In the genomic region with DNA sequence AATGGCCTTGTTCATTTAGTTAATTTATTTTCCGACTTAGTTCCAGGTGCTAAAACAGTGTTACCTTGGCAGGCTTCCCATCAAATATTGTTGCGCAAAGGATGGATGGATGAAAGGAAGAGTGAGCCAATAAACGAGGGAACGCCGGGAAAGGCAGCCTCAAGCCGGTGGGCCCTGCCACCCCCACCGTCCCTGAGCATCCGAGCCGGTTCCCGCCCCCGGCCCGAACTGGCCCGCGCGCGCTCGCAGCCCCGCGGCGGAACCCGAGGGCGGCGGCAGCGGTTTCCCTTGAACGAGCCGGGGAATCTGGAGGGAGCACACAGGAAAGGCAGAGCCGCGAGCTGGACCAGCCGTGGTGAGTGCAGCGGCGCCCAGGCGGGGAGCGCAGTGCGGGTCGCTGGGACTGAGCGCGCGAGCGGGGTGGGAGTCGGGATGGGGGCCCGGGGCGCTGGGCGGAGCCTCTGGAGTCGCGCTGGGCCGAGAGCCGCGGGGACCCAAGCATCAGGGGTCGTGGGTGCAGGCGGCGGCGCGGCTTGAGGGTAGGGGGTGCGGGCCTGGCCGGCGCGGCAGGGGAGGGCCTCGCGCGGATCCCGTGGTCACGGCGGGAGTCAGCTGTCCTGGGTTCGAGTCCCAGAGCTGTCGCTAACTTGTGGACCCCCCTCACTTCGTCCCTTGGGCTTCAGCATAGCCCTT, we compare ENCODE assay signal across 8 cellular contexts. TPM values are rescaled to one million over a fixed set of nuclear protein-coding genes. Genes with fewer than 3 reads are reported as not detected.
DNase-seq lines count a peak whose midpoint lies in the region; ATAC-seq and TF ChIP-seq lines count a peak whose summit lies in the region.

A gene with protein sequence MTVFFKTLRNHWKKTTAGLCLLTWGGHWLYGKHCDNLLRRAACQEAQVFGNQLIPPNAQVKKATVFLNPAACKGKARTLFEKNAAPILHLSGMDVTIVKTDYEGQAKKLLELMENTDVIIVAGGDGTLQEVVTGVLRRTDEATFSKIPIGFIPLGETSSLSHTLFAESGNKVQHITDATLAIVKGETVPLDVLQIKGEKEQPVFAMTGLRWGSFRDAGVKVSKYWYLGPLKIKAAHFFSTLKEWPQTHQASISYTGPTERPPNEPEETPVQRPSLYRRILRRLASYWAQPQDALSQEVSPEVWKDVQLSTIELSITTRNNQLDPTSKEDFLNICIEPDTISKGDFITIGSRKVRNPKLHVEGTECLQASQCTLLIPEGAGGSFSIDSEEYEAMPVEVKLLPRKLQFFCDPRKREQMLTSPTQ (plus strand): TSS at position 331 of the 693 bp plus-strand sequence. CDS start 4,057 bp downstream, outside the sequence.

- H3K36me3 ChIP-seq in adipocyte (ENCODE audit: control insufficient read depth, insufficient read depth, low read length, severe bottlenecking) (peaks cover 6% of the 10 kb centered on the region), heart left ventricle (peaks cover 0 to 12% (median 8%) of the 10 kb centered on the region in 9 donors), upper lobe of left lung (no peaks in the 10 kb centered on the region)

- CTCF ChIA-PET in T-cell (lab: Charles Lee): no interaction called here

- 0 to 1% (median 1%) methylated on average over 20 to 66 of the region's 66 CpGs for WGBS in heart left ventricle, 4 donors
- 2 to 9% methylated on average over 5 to 7 of the region's 66 CpGs for WGBS in upper lobe of left lung, 2 donors

- intact Hi-C loops in heart left ventricle (cut with DNase I) (loop anchor here in 4 of 10 donors (5.0 to 10.0 kb wide), 3 partner anchors 91 to 186 kb away; a partner anchor contains a TSS), posterior vena cava (cut with DNase I) (no loop called here)

- no peak for TF ChIP-seq EP300 in upper lobe of left lung (IDR thresholded peaks at IDR 0.05)

- peaks cover 12% of the 10 kb centered on the region for H3K36me3 Mint-ChIP-seq in T-cell

- H3K9ac ChIP-seq in adipocyte (ENCODE audit: low read length): peak within 1 kb of the TSS; percentile 90

- H3K9me3 ChIP-seq in adipocyte (ENCODE audit: control insufficient read depth, low read length) (no peaks in the 10 kb centered on the region), heart left ventricle (no peaks in the 10 kb centered on the region), upper lobe of left lung (no peaks in the 10 kb centered on the region)

- DNase-seq in NCI-H1092 treated with DMSO at 0.1 percent for 48 hours (lab: John Stamatoyannopoulos, UW) (peak; percentile 89), T-cell (peak; percentile 31 to 78 (median 68)), adipocyte (ENCODE audit: low read depth) (peak; percentile 90), heart left ventricle (peak; percentile 77 to 86 (median 79)), posterior vena cava (ENCODE audit: low spot score) (peak; percentile 91), upper lobe of left lung (peak; percentile 67 to 94)

- peak within 1 kb of the TSS; percentile 80 to 89 (median 87) for H3K4me3 Mint-ChIP-seq in T-cell

- peak; percentile 92 for ATAC-seq in HG02610 (IDR thresholded peaks at IDR 0.05; ENCODE audit: unreplicated experiment)
- ATAC-seq in T-cell (replicated peaks in 1 of 4): peak; percentile 92 to 98 (median 96)
- ATAC-seq in heart left ventricle: peak; percentile 73 to 96 (median 95)
- ATAC-seq in upper lobe of left lung (ENCODE audit: low FRiP score in 2 of 2): peak; percentile 89 to 97

- H3K9me3 Mint-ChIP-seq in T-cell: no peaks in the 10 kb centered on the region

- TF ChIP-seq CTCF in GM12875 (IDR thresholded peaks at IDR 0.05; ENCODE audit: borderline replicate concordance, insufficient read depth, low read depth, low read length) (no peak), heart left ventricle (IDR thresholded peaks at IDR 0.05) (no peak), upper lobe of left lung (IDR thresholded peaks at IDR 0.05) (no peak)

- H3K27me3 Mint-ChIP-seq in T-cell: no peaks in the 10 kb centered on the region

- peak within 1 kb of the TSS; percentile 65 to 85 for H3K27ac Mint-ChIP-seq in T-cell

- H3K27me3 ChIP-seq in adipocyte (replicated peaks; ENCODE audit: control insufficient read depth, insufficient read depth, low read length): no peaks in the 10 kb centered on the region
- no peaks in the 10 kb centered on the region for H3K27me3 ChIP-seq in heart left ventricle
- H3K27me3 ChIP-seq in upper lobe of left lung: no peaks in the 10 kb centered on the region

- H3K4me1 ChIP-seq in adipocyte (ENCODE audit: control insufficient read depth, insufficient read depth, low read length): peaks cover 8% of the 10 kb centered on the region
- peaks cover 0 to 27% (median 14%) of the 10 kb centered on the region in 12 donors for H3K4me1 ChIP-seq in heart left ventricle
- peaks cover 7 to 14% (median 11%) of the 10 kb centered on the region in 4 donors for H3K4me1 ChIP-seq in upper lobe of left lung

- H3K27ac ChIP-seq in heart left ventricle (peak within 1 kb of the TSS; percentile 30 to 87 (median 76)), upper lobe of left lung (peak within 1 kb of the TSS; percentile 31 to 83 (median 56))

- H3K4me3 ChIP-seq in GM12875 (ENCODE audit: low read depth, low read length): peak within 1 kb of the TSS; percentile 91
- peak within 1 kb of the TSS; percentile 93 for H3K4me3 ChIP-seq in adipocyte (ENCODE audit: low read length)
- H3K4me3 ChIP-seq in heart left ventricle: peak within 1 kb of the TSS; percentile 47 to 99 (median 94)
- H3K4me3 ChIP-seq in upper lobe of left lung: peak within 1 kb of the TSS; percentile 80 to 97 (median 89)

- TF ChIP-seq POLR2A in heart left ventricle (IDR thresholded peaks at IDR 0.05) (peak in 1 of 2 donors; percentile 42), upper lobe of left lung (IDR thresholded peaks at IDR 0.05) (peak in 1 of 4 donors; percentile 68)

- POLR2A ChIA-PET in T-cell (lab: Charles Lee): no interaction called here

- peaks cover 30 to 35% (median 31%) of the 10 kb centered on the region in 3 donors for H3K4me1 Mint-ChIP-seq in T-cell

RNA-seq across cellular contexts. Expression of the gene that starts here (rescaled TPM):
- total RNA-seq in T-cell: 10 to 100 TPM; 22.1 to 39.7 (median 28.8) TPM
- total RNA-seq in heart left ventricle: 10 to 100 TPM; 30.6 to 49.8 (median 41.3) TPM
- polyA plus RNA-seq in heart left ventricle: 10 to 100 TPM; 21.4 to 28.2 TPM
- total RNA-seq in posterior vena cava: 10 to 100 TPM; 21.2 to 21.6 TPM
- 10 to 100 TPM; 11.5 to 51.3 (median 22.3) TPM for total RNA-seq in upper lobe of left lung

Comparison
In these comparisons a context has a peak if more than half of its experiments do, and no peak if none do; other contexts are left out.
1. Peak in every context shown above with its lines: DNase-seq, ATAC-seq, H3K4me3 ChIP-seq and H3K27ac ChIP-seq.